ENCODE assay signal across 8 cellular contexts in the genomic region with DNA sequence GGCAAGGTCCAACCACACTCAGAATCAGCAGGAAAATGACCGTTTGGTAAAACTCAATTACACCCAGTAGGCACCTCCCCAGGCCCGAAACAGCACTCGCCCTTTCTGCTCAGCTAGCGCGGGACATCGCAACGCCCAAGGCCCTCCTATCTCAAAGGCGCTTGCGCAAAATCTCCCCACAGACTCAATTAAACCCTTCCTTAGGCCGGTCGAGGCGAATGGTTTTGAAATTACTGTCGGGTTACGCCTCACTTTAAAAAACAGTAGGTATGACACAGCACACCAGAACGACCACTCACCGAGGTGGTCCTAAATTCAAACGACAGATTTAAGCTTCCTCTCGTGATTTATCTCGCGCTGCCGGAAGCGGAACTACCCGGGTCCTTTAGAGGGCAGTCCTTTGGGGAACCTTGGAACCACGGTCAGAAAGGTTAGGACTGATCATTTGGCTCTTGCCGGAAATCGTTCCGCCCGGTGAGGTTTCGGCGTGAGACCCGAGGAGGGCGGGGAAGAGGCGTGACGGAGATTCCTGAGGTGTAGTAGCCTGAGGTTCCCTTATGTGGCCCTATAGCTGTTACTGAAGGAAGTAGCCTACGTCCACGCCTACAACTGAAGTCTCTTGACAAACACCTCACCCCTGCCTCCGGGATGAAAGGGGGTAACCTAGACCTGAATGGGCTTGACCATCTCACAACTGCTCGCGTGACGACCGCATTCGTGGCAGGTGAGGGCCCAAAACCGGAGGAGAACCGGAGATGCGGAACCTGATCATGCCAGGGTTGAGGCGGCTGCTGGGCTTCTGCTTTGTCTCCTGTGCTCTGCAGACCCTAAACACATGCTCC. TPM values are rescaled to one million over a fixed set of nuclear protein-coding genes. Genes with fewer than 3 reads are reported as not detected.
A peak's percentile ranks its signal among the peaks of the same experiment; 100 is the strongest.
DNase-seq lines count a peak whose midpoint lies in the region; ATAC-seq and TF ChIP-seq lines count a peak whose summit lies in the region.

A gene with protein sequence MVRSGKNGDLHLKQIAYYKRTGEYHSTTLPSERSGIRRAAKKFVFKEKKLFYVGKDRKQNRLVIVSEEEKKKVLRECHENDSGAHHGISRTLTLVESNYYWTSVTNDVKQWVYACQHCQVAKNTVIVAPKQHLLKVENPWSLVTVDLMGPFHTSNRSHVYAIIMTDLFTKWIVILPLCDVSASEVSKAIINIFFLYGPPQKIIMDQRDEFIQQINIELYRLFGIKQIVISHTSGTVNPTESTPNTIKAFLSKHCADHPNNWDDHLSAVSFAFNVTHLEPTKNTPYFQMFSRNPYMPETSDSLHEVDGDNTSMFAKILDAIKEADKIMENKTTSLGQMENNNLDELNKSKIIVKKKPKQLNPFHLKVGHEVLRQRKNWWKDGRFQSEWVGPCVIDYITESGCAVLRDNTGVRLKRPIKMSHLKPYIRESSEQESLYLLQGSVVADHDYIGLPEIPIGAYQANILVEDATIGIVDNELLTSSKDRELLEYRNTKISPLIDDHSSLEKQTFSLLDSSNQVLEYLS (minus strand): TSS at position 374 of the 842 bp plus-strand sequence. CDS start 11,431 bp downstream, outside the sequence.
A gene (plus strand): TSS at position 537 of the 842 bp plus-strand sequence. CDS start 9,289 bp downstream, outside the sequence.

- CTCF ChIA-PET in WTC11 (lab: Charles Lee), result interaction anchor here (0.5 to 1.8 kb wide), 8 partner anchors 20 to 438 kb away, joined by 3 to 13 read pairs (median 4); a partner anchor contains a TSS

- H3K27ac Mint-ChIP-seq in WTC11 (peak within 1 kb of the TSS; percentile 100), immature natural killer cell (peak within 1 kb of the TSS; percentile 94 to 100 (median 99))

- H3K36me3 Mint-ChIP-seq in WTC11 (no peaks in the 10 kb centered on the region), immature natural killer cell (no peaks in the 10 kb centered on the region)

- H3K27me3 Mint-ChIP-seq in WTC11 (ENCODE audit: low read depth) (no peaks in the 10 kb centered on the region), immature natural killer cell (ENCODE audit: low read depth in 3 of 3) (peaks cover 3 to 5% (median 3%) of the 10 kb centered on the region in 3 donors)

- ATAC-seq in GM18909 (IDR thresholded peaks at IDR 0.05; ENCODE audit: poor library complexity, unreplicated experiment) (peak; percentile 94), HG03175 (IDR thresholded peaks at IDR 0.05; ENCODE audit: unreplicated experiment) (peak; percentile 93), WTC11 (peak; percentile 95)

- H3K4me1 Mint-ChIP-seq in WTC11 (peaks cover 26% of the 10 kb centered on the region), immature natural killer cell (peaks cover 47 to 60% of the 10 kb centered on the region in 2 donors)

- no peaks in the 10 kb centered on the region for H3K9me3 Mint-ChIP-seq in WTC11
- H3K9me3 Mint-ChIP-seq in immature natural killer cell, result no peaks in the 10 kb centered on the region

- no peak for TF ChIP-seq CTCF in WTC11 (IDR thresholded peaks at IDR 0.05)

- POLR2A ChIA-PET in WTC11 (lab: Charles Lee), result interaction anchor here (0.6 to 2.1 kb wide), 10 partner anchors 11 to 621 kb away, joined by 3 to 15 read pairs (median 3); a partner anchor contains a TSS

- DNase-seq in AG08395 (ENCODE audit: low spot score), result peak; percentile 96
- peak; percentile 96 for DNase-seq in NCI-H226
- peak; percentile 97 for DNase-seq in WTC11 (ENCODE audit: low spot score)
- DNase-seq in caudate nucleus (lab: John Stamatoyannopoulos, UW), result peak; percentile 61 to 98 (median 93)
- peak; percentile 97 to 98 (median 97) for DNase-seq in immature natural killer cell
- peak; percentile 97 for DNase-seq in smooth muscle cell of the brain vasculature (ENCODE audit: low read depth, low spot score)

- H3K4me3 Mint-ChIP-seq in WTC11, result peak within 1 kb of the TSS; percentile 98
- peak within 1 kb of the TSS; percentile 97 to 99 (median 98) for H3K4me3 Mint-ChIP-seq in immature natural killer cell

- H3K27ac ChIP-seq in caudate nucleus (ENCODE audit: low read depth, low read length), result peak within 1 kb of the TSS; percentile 96

TF ChIP-seq in WTC11, 78 proteins besides CTCF, POLR2A, EP300 and RAD21 (continues in another document):
- TF ChIP-seq, protein P1, sequence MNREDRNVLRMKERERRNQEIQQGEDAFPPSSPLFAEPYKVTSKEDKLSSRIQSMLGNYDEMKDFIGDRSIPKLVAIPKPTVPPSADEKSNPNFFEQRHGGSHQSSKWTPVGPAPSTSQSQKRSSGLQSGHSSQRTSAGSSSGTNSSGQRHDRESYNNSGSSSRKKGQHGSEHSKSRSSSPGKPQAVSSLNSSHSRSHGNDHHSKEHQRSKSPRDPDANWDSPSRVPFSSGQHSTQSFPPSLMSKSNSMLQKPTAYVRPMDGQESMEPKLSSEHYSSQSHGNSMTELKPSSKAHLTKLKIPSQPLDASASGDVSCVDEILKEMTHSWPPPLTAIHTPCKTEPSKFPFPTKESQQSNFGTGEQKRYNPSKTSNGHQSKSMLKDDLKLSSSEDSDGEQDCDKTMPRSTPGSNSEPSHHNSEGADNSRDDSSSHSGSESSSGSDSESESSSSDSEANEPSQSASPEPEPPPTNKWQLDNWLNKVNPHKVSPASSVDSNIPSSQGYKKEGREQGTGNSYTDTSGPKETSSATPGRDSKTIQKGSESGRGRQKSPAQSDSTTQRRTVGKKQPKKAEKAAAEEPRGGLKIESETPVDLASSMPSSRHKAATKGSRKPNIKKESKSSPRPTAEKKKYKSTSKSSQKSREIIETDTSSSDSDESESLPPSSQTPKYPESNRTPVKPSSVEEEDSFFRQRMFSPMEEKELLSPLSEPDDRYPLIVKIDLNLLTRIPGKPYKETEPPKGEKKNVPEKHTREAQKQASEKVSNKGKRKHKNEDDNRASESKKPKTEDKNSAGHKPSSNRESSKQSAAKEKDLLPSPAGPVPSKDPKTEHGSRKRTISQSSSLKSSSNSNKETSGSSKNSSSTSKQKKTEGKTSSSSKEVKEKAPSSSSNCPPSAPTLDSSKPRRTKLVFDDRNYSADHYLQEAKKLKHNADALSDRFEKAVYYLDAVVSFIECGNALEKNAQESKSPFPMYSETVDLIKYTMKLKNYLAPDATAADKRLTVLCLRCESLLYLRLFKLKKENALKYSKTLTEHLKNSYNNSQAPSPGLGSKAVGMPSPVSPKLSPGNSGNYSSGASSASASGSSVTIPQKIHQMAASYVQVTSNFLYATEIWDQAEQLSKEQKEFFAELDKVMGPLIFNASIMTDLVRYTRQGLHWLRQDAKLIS (CRISPR knock-in tag; IDR thresholded peaks at IDR 0.05; ENCODE audit: borderline replicate concordance), result peak; percentile 55; the same call in 1 of the 2 replicates
- TF ChIP-seq TCF7 (CRISPR knock-in tag; IDR thresholded peaks at IDR 0.05; ENCODE audit: low read depth) (no peak), TEAD1 (CRISPR knock-in tag; IDR thresholded peaks at IDR 0.05) (peak; percentile 52), MYBL2 (CRISPR knock-in tag; IDR thresholded peaks at IDR 0.05) (no peak; the same call in 1 of the 2 replicates), OVOL2 (CRISPR knock-in tag; IDR thresholded peaks at IDR 0.05; ENCODE audit: borderline replicate concordance) (no peak), PRRX2 (CRISPR knock-in tag; IDR thresholded peaks at IDR 0.05) (no peak), TP53 (CRISPR knock-in tag; IDR thresholded peaks at IDR 0.05) (no peak), RORB (CRISPR knock-in tag; IDR thresholded peaks at IDR 0.05) (no peak), GABPB1 (CRISPR knock-in tag; IDR thresholded peaks at IDR 0.05) (peak; percentile 96), SOX15 (CRISPR knock-in tag; IDR thresholded peaks at IDR 0.05) (no peak), ZNF423 (CRISPR knock-in tag; IDR thresholded peaks at IDR 0.05) (no peak), CBFB (CRISPR knock-in tag; IDR thresholded peaks at IDR 0.05; ENCODE audit: low read depth) (no peak)
- TF ChIP-seq, protein P2, sequence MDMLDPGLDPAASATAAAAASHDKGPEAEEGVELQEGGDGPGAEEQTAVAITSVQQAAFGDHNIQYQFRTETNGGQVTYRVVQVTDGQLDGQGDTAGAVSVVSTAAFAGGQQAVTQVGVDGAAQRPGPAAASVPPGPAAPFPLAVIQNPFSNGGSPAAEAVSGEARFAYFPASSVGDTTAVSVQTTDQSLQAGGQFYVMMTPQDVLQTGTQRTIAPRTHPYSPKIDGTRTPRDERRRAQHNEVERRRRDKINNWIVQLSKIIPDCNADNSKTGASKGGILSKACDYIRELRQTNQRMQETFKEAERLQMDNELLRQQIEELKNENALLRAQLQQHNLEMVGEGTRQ (CRISPR knock-in tag; IDR thresholded peaks at IDR 0.05), result no peak; the same call in 1 of the 2 replicates
- TF ChIP-seq, protein P3, sequence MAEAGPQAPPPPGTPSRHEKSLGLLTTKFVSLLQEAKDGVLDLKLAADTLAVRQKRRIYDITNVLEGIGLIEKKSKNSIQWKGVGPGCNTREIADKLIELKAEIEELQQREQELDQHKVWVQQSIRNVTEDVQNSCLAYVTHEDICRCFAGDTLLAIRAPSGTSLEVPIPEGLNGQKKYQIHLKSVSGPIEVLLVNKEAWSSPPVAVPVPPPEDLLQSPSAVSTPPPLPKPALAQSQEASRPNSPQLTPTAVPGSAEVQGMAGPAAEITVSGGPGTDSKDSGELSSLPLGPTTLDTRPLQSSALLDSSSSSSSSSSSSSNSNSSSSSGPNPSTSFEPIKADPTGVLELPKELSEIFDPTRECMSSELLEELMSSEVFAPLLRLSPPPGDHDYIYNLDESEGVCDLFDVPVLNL (CRISPR knock-in tag; IDR thresholded peaks at IDR 0.05; ENCODE audit: borderline replicate concordance, low read depth), result no peak
- TF ChIP-seq, protein P4, sequence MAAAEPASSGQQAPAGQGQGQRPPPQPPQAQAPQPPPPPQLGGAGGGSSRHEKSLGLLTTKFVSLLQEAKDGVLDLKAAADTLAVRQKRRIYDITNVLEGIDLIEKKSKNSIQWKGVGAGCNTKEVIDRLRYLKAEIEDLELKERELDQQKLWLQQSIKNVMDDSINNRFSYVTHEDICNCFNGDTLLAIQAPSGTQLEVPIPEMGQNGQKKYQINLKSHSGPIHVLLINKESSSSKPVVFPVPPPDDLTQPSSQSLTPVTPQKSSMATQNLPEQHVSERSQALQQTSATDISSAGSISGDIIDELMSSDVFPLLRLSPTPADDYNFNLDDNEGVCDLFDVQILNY (CRISPR knock-in tag; IDR thresholded peaks at IDR 0.05), result peak; percentile 60
- TF ChIP-seq, protein P5, sequence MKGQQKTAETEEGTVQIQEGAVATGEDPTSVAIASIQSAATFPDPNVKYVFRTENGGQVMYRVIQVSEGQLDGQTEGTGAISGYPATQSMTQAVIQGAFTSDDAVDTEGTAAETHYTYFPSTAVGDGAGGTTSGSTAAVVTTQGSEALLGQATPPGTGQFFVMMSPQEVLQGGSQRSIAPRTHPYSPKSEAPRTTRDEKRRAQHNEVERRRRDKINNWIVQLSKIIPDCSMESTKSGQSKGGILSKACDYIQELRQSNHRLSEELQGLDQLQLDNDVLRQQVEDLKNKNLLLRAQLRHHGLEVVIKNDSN (CRISPR knock-in tag; IDR thresholded peaks at IDR 0.05), result peak; percentile 13; the same call in 1 of the 2 replicates

RNA-seq across cellular contexts. Expression of the first gene that starts in this region (rescaled TPM):
- 5.7 to 7.0 TPM (median 6.7 TPM) in 3 replicates for total RNA-seq in WTC11 (2021)
- 1 to 10 TPM; 6.9 to 7.9 (median 7.8) TPM for polyA plus RNA-seq in immature natural killer cell

RNA-seq across cellular contexts. Expression of the second gene that starts in this region (rescaled TPM):
- total RNA-seq in WTC11 (2021), result 47.3 to 67.6 TPM (median 47.8 TPM) in 3 replicates
- 10 to 100 TPM; 24.5 to 42.2 (median 41.7) TPM for polyA plus RNA-seq in immature natural killer cell

Comparison
In these comparisons a context has a peak if more than half of its experiments do, and no peak if none do; other contexts are left out.
1. Peak in every context shown above with its lines: DNase-seq, ATAC-seq and H3K27ac ChIP-seq.